In genomic region chr6:170306324-170307079, GRCh38 we compare ENCODE assay signal across 8 cellular contexts. TPM values are rescaled to one million over a fixed set of nuclear protein-coding genes. Genes with fewer than 3 reads are reported as not detected.
DNase-seq lines count a peak whose midpoint lies in the region; ATAC-seq and TF ChIP-seq lines count a peak whose summit lies in the region.

FAM120B (plus strand) TSS chr6:170306758; CDS start chr6:170317391, 10,633 bp downstream.

- intact Hi-C loops in esophagus squamous epithelium (cut with DNase I), result no loop called here

- peak within 1 kb of the TSS; percentile 94 for H2AFZ ChIP-seq in GM23338

- H4K20me1 ChIP-seq in DOHH2 (ENCODE audit: control insufficient read depth, insufficient read depth, low read depth, low read length) (peaks cover 21% of the 10 kb centered on the region), GM23338 (replicated peaks; ENCODE audit: insufficient read depth) (no peaks in the 10 kb centered on the region; the same call in none of the 2 replicates)

- TF ChIP-seq POLR2A in esophagus squamous epithelium (IDR thresholded peaks at IDR 0.05), result peak in 3 of 4 donors; percentile 30 to 90 (median 84)

- peaks cover under 1% of the 10 kb centered on the region; the same call in 1 of the 2 replicates for H3K9me3 ChIP-seq in DOHH2 (ENCODE audit: control insufficient read depth, insufficient read depth, low read length)
- no peaks in the 10 kb centered on the region for H3K9me3 ChIP-seq in esophagus squamous epithelium

- TF ChIP-seq CTCF in DOHH2 (IDR thresholded peaks at IDR 0.05; ENCODE audit: low read depth, low read length, poor library complexity, severe bottlenecking), result no peak
- no peak for TF ChIP-seq CTCF in GM23338 (conservative IDR thresholded peaks at IDR 0.05; ENCODE audit: low read depth in 2 of 2)
- TF ChIP-seq CTCF in esophagus squamous epithelium (IDR thresholded peaks at IDR 0.05), result peak in 1 of 6 experiments; percentile 3

- H3K4me1 ChIP-seq in DOHH2 (ENCODE audit: control insufficient read depth, low read length) (peaks cover 29% of the 10 kb centered on the region), GM23338 (ENCODE audit: insufficient read depth) (peaks cover 7% of the 10 kb centered on the region; the same call in 1 of the 2 replicates), esophagus squamous epithelium (peaks cover 18 to 57% (median 30%) of the 10 kb centered on the region in 3 donors)

- no peaks in the 10 kb centered on the region for H3K9me2 ChIP-seq in DOHH2 (replicated peaks; ENCODE audit: control insufficient read depth, low read length)
- peaks cover 4% of the 10 kb centered on the region for H3K9me2 ChIP-seq in GM23338 (ENCODE audit: insufficient read depth)

- no peak within 1 kb of the TSS for H3K27ac Mint-ChIP-seq in GM23338
- H3K27ac Mint-ChIP-seq in naive B cell, result peak within 1 kb of the TSS; percentile 95 to 98 (median 97)
- H3K27ac Mint-ChIP-seq in stimulated activated effector memory CD8-positive, alpha-beta T cell treated with anti-CD3 and anti-CD28 coated beads, Interleukin-12 subunit alpha, Interleukin-12 subunit beta, amount 100 ng/mL, for 72 hours, result peak within 1 kb of the TSS; percentile 95

- H3K9me3 Mint-ChIP-seq in GM23338, result peaks cover 50% of the 10 kb centered on the region
- H3K9me3 Mint-ChIP-seq in naive B cell, result peaks cover 2 to 6% (median 4%) of the 10 kb centered on the region in 7 donors
- no peaks in the 10 kb centered on the region for H3K9me3 Mint-ChIP-seq in stimulated activated effector memory CD8-positive, alpha-beta T cell treated with anti-CD3 and anti-CD28 coated beads, Interleukin-12 subunit alpha, Interleukin-12 subunit beta, amount 100 ng/mL, for 72 hours

- peak within 1 kb of the TSS; percentile 37 for H3K27ac ChIP-seq in DOHH2 (ENCODE audit: low read depth, low read length)
- H3K27ac ChIP-seq in GM23338 (ENCODE audit: low read depth), result no peak within 1 kb of the TSS
- peak within 1 kb of the TSS; percentile 90 to 94 (median 92) for H3K27ac ChIP-seq in esophagus squamous epithelium

- peaks cover 48% of the 10 kb centered on the region for H3K36me3 Mint-ChIP-seq in GM23338 (ENCODE audit: low read depth)
- peaks cover 5 to 7% of the 10 kb centered on the region in 2 donors for H3K36me3 Mint-ChIP-seq in naive B cell
- peaks cover 9% of the 10 kb centered on the region for H3K36me3 Mint-ChIP-seq in stimulated activated effector memory CD8-positive, alpha-beta T cell treated with anti-CD3 and anti-CD28 coated beads, Interleukin-12 subunit alpha, Interleukin-12 subunit beta, amount 100 ng/mL, for 72 hours

- peak within 1 kb of the TSS; percentile 79 for H3K4me3 Mint-ChIP-seq in GM23338
- peak within 1 kb of the TSS; percentile 93 to 98 (median 96) for H3K4me3 Mint-ChIP-seq in naive B cell
- H3K4me3 Mint-ChIP-seq in stimulated activated effector memory CD8-positive, alpha-beta T cell treated with anti-CD3 and anti-CD28 coated beads, Interleukin-12 subunit alpha, Interleukin-12 subunit beta, amount 100 ng/mL, for 72 hours, result peak within 1 kb of the TSS; percentile 89

- H3F3A ChIP-seq in DOHH2 (ENCODE audit: control insufficient read depth, insufficient read depth), result no peaks in the 10 kb centered on the region
- 0 out of 2 replicates have a peak, but pooled peaks cover 3% of the 10 kb centered on the region for H3F3A ChIP-seq in GM23338 (replicated peaks; ENCODE audit: low read depth)

- H3K4me2 ChIP-seq in DOHH2 (ENCODE audit: low read length), result peak within 1 kb of the TSS; percentile 88
- peak within 1 kb of the TSS; percentile 93 for H3K4me2 ChIP-seq in GM23338

- H3K79me2 ChIP-seq in DOHH2 (ENCODE audit: control insufficient read depth, low read length) (peaks cover 49% of the 10 kb centered on the region), GM23338 (replicated peaks; ENCODE audit: insufficient read depth) (peaks cover 51% of the 10 kb centered on the region)

- ATAC-seq in GM23338 (peak; percentile 93), naive B cell (ENCODE audit: low read depth in 2 of 2) (peak; percentile 97)
- ATAC-seq in stimulated activated effector memory CD8-positive, alpha-beta T cell treated with anti-CD3 and anti-CD28 coated beads, Interleukin-12 subunit alpha, Interleukin-12 subunit beta, amount 100 ng/mL, for 72 hours, result peak; percentile 97

- WGBS in esophagus squamous epithelium, 2 donors, result 0% methylated on average over 3 to 14 of the region's 97 CpGs

- peaks cover 32% of the 10 kb centered on the region for H3K27me3 Mint-ChIP-seq in GM23338 (ENCODE audit: insufficient read depth, low read depth, poor library complexity)
- peaks cover 20 to 32% (median 24%) of the 10 kb centered on the region in 3 donors for H3K27me3 Mint-ChIP-seq in naive B cell

- H3K4me1 Mint-ChIP-seq in GM23338 (peaks cover 4% of the 10 kb centered on the region), naive B cell (peaks cover 36 to 46% (median 44%) of the 10 kb centered on the region in 3 donors)
- peaks cover 39% of the 10 kb centered on the region for H3K4me1 Mint-ChIP-seq in stimulated activated effector memory CD8-positive, alpha-beta T cell treated with anti-CD3 and anti-CD28 coated beads, Interleukin-12 subunit alpha, Interleukin-12 subunit beta, amount 100 ng/mL, for 72 hours

- H3K36me3 ChIP-seq in DOHH2 (ENCODE audit: control insufficient read depth, low read length) (peaks cover 23% of the 10 kb centered on the region), GM23338 (ENCODE audit: insufficient read depth) (peaks cover 2% of the 10 kb centered on the region; the same call in 1 of the 2 replicates), esophagus squamous epithelium (peaks cover 0 to 6% (median 0%) of the 10 kb centered on the region in 3 donors)

- H3K27me3 ChIP-seq in DOHH2 (ENCODE audit: control insufficient read depth, low read length) (no peaks in the 10 kb centered on the region), GM23338 (ENCODE audit: insufficient read depth) (peaks cover 24% of the 10 kb centered on the region), esophagus squamous epithelium (no peaks in the 10 kb centered on the region)

- DNase-seq in GM23338 (ENCODE audit: low spot score) (peak; percentile 82), Kasumi-1 (lab: John Stamatoyannopoulos, UW) (peak; percentile 92 to 93), RKO (ENCODE audit: low spot score) (peak; percentile 94), activated T-helper 1 cell treated with Interleukin-2 at 50 U/mL for 16 hours (ENCODE audit: low read depth) (peak; percentile 95), esophagus squamous epithelium (lab: John Stamatoyannopoulos, UW) (peak; percentile 80), naive B cell (peak; percentile 97)
- peak; percentile 91 to 96 for DNase-seq in stimulated activated effector memory CD8-positive, alpha-beta T cell treated with anti-CD3 and anti-CD28 coated beads, Interleukin-12 subunit alpha, Interleukin-12 subunit beta, amount 100 ng/mL, for 72 hours (ENCODE audit: low spot score in 2 of 2)

- H3K4me3 ChIP-seq in DOHH2 (ENCODE audit: low read length) (peak within 1 kb of the TSS; percentile 92), GM23338 (peak within 1 kb of the TSS; percentile 76), esophagus squamous epithelium (peak within 1 kb of the TSS; percentile 68 to 90 (median 80))

TF ChIP-seq in GM23338, 12 proteins besides CTCF, POLR2A, EP300 and RAD21:
- peak; percentile 59 for TF ChIP-seq POLR2AphosphoS5 (IDR thresholded peaks at IDR 0.05; ENCODE audit: low read depth)
- TF ChIP-seq ZNF331 (CRISPR knock-in tag; IDR thresholded peaks at IDR 0.05; ENCODE audit: low read depth), result no peak
- no peak for TF ChIP-seq EZH2 (IDR thresholded peaks at IDR 0.05; ENCODE audit: low read depth, unreplicated experiment)
- TF ChIP-seq ZNF114 (CRISPR knock-in tag; IDR thresholded peaks at IDR 0.05), result no peak
- TF ChIP-seq EZH2phosphoT487 (IDR thresholded peaks at IDR 0.05; ENCODE audit: unreplicated experiment), result no peak

RNA-seq across cellular contexts. Expression of gene FAM120B, which starts in this region (rescaled TPM):
- 14.4 and 16.7 TPM in 2 replicates for total RNA-seq in GM23338 (2014; rRNA removed; shearing (Covaris generic))
- polyA plus RNA-seq in GM23338 (2016; fragmentation: Nextera tagmentation; extraction: Ambion mirVana) (5.8 and 7.2 TPM in 2 replicates), naive B cell (ENCODE audit: low read depth in 6 of 6) (10 to 100 TPM in 5 of 6 donors, 1 to 10 TPM in 1; 8.3 to 35.2 (median 27.5) TPM)
- 10 to 100 TPM in 3 of 4 donors, 1 to 10 TPM in 1; 8.4 to 25.6 (median 12.9) TPM for total RNA-seq in esophagus squamous epithelium
